ENCODE assay signal across 10 cellular contexts in genomic region chr20:33169176-33169794, GRCh38. TPM values are rescaled to one million over a fixed set of nuclear protein-coding genes. Genes with fewer than 3 reads are reported as not detected.
DNase-seq lines count a peak whose midpoint lies in the region; TF ChIP-seq lines count a peak whose summit lies in the region.
"Had no signal": no experiment of that assay in that cellular context is flagged by ENCODE, and none has a peak within 500 bp of the region (broad histone marks: within the 10 kb centered on the region; RNA-seq: fewer than 3 reads in every experiment).

No MANE protein-coding gene starts in this region.

- peaks cover 9% of the 10 kb centered on the region for H3K27me3 Mint-ChIP-seq in activated T-helper 1 cell treated with anti-CD3 and anti-CD28 coated beads, Interleukin-12 subunit alpha, Interleukin-12 subunit beta, Interleukin-2, Interleukin-4 antibody, amounts not matched to agents 30 ng/mL and 10 ng/mL and 1 ng/mL, durations not matched to agents 14 hours and 24 hours and 36 hours (ENCODE audit: insufficient read depth)

- no peak overlapping the region for H3K27ac Mint-ChIP-seq in activated T-helper 1 cell treated with anti-CD3 and anti-CD28 coated beads, Interleukin-12 subunit alpha, Interleukin-12 subunit beta, Interleukin-2, Interleukin-4 antibody, amounts not matched to agents 30 ng/mL and 10 ng/mL and 1 ng/mL, durations not matched to agents 14 hours and 24 hours and 36 hours

- DNase-seq in activated CD8-positive, alpha-beta memory T cell treated with anti-CD3 and anti-CD28 coated beads for 24 hours = peak; percentile 60
- DNase-seq in activated CD8-positive, alpha-beta memory T cell treated with anti-CD3 and anti-CD28 coated beads, Interleukin-2, amount 50 U/mL, for 4 hours = no peak
- DNase-seq in NCI-H82 treated with DMSO at 0.1 percent for 48 hours (lab: John Stamatoyannopoulos, UW; ENCODE audit: unreplicated experiment) (peak; percentile 6), epithelial cell of proximal tubule (ENCODE audit: low read depth) (no peak), NOMO-1 treated with dmso at 0.1 percent for 144 hours (lab: John Stamatoyannopoulos, UW; ENCODE audit: unreplicated experiment) (no peak), A172 (ENCODE audit: low spot score) (no peak)
- DNase-seq in stimulated activated CD4-positive, alpha-beta T cell treated with anti-CD3 and anti-CD28 coated beads, Interleukin-2, amount 100 ng/mL, for 48 hours = peak; percentile 16 to 46
- no peak for DNase-seq in activated T-helper 1 cell treated with anti-CD3 and anti-CD28 coated beads, Interleukin-12 subunit alpha, Interleukin-12 subunit beta, Interleukin-2, Interleukin-4 antibody, amounts not matched to agents 30 ng/mL and 10 ng/mL and 1 ng/mL, durations not matched to agents 14 hours and 24 hours and 36 hours (ENCODE audit: low spot score)
- DNase-seq: stomach, T1000 had no signal

- H3K9me3 Mint-ChIP-seq in activated T-helper 1 cell treated with anti-CD3 and anti-CD28 coated beads, Interleukin-12 subunit alpha, Interleukin-12 subunit beta, Interleukin-2, Interleukin-4 antibody, amounts not matched to agents 30 ng/mL and 10 ng/mL and 1 ng/mL, durations not matched to agents 14 hours and 24 hours and 36 hours = peaks cover 21% of the 10 kb centered on the region

- H3K4me3 Mint-ChIP-seq in activated T-helper 1 cell treated with anti-CD3 and anti-CD28 coated beads, Interleukin-12 subunit alpha, Interleukin-12 subunit beta, Interleukin-2, Interleukin-4 antibody, amounts not matched to agents 30 ng/mL and 10 ng/mL and 1 ng/mL, durations not matched to agents 14 hours and 24 hours and 36 hours = no peak overlapping the region

- intact Hi-C loops in activated T-helper 1 cell treated with anti-CD3 and anti-CD28 coated beads, Interleukin-12 subunit alpha, Interleukin-12 subunit beta, Interleukin-2, Interleukin-4 antibody, amounts not matched to agents 30 ng/mL and 10 ng/mL and 1 ng/mL, durations not matched to agents 14 hours and 24 hours and 36 hours (cut with micrococcal nuclease) = no loop called here

- TF ChIP-seq CTCF in epithelial cell of proximal tubule (conservative IDR thresholded peaks at IDR 0.05; ENCODE audit: low read depth, low read length) = peak; percentile 57

- H3K36me3 Mint-ChIP-seq in activated T-helper 1 cell treated with anti-CD3 and anti-CD28 coated beads, Interleukin-12 subunit alpha, Interleukin-12 subunit beta, Interleukin-2, Interleukin-4 antibody, amounts not matched to agents 30 ng/mL and 10 ng/mL and 1 ng/mL, durations not matched to agents 14 hours and 24 hours and 36 hours (ENCODE audit: low read depth) = peaks cover 5% of the 10 kb centered on the region

- no peak overlapping the region for H3K4me3 ChIP-seq in epithelial cell of proximal tubule (ENCODE audit: low read depth, low read length)
- H3K4me3 ChIP-seq: stomach had no signal

- H3K4me1 Mint-ChIP-seq in activated T-helper 1 cell treated with anti-CD3 and anti-CD28 coated beads, Interleukin-12 subunit alpha, Interleukin-12 subunit beta, Interleukin-2, Interleukin-4 antibody, amounts not matched to agents 30 ng/mL and 10 ng/mL and 1 ng/mL, durations not matched to agents 14 hours and 24 hours and 36 hours (ENCODE audit: low read depth) = no peaks in the 10 kb centered on the region

RNA-seq across cellular contexts. Expression of gene BPIFA2, which starts 1.3 kb away (rescaled TPM):
- total RNA-seq in epithelial cell of proximal tubule = not detected in 2 replicates
- total RNA-seq in A172 (2014; rRNA removed; shearing (Covaris generic)) = not detected in 2 replicates
- total RNA-seq in activated T-helper 1 cell treated with anti-CD3 and anti-CD28 coated beads, Interleukin-12 subunit alpha, Interleukin-12 subunit beta, Interleukin-2, Interleukin-4 antibody, amounts not matched to agents 30 ng/mL and 10 ng/mL and 1 ng/mL, durations not matched to agents 14 hours and 24 hours and 36 hours = not detected in 2 replicates
- total RNA-seq: stomach had no signal

RNA-seq across cellular contexts. Expression of gene BPIFA3, which starts 47.9 kb away (rescaled TPM):
- not detected in 2 replicates for total RNA-seq in epithelial cell of proximal tubule
- total RNA-seq in A172 (2014; rRNA removed; shearing (Covaris generic)) = not detected in 2 replicates
- not detected in 2 replicates for total RNA-seq in activated T-helper 1 cell treated with anti-CD3 and anti-CD28 coated beads, Interleukin-12 subunit alpha, Interleukin-12 subunit beta, Interleukin-2, Interleukin-4 antibody, amounts not matched to agents 30 ng/mL and 10 ng/mL and 1 ng/mL, durations not matched to agents 14 hours and 24 hours and 36 hours
- total RNA-seq: stomach had no signal

Comparison
In these comparisons a context has a peak if more than half of its experiments do, and no peak if none do; other contexts are left out.
1. DNase-seq: peak in activated CD8-positive, alpha-beta memory T cell treated with anti-CD3 and anti-CD28 coated beads for 24 hours (single experiment), NCI-H82 treated with DMSO at 0.1 percent for 48 hours (single experiment) and stimulated activated CD4-positive, alpha-beta T cell treated with anti-CD3 and anti-CD28 coated beads, Interleukin-2, amount 100 ng/mL, for 48 hours (2 of 2); none in activated CD8-positive, alpha-beta memory T cell treated with anti-CD3 and anti-CD28 coated beads, Interleukin-2, amount 50 U/mL, for 4 hours (single experiment), epithelial cell of proximal tubule (single experiment), NOMO-1 treated with dmso at 0.1 percent for 144 hours (single experiment), A172 (single experiment) and activated T-helper 1 cell treated with anti-CD3 and anti-CD28 coated beads, Interleukin-12 subunit alpha, Interleukin-12 subunit beta, Interleukin-2, Interleukin-4 antibody, amounts not matched to agents 30 ng/mL and 10 ng/mL and 1 ng/mL, durations not matched to agents 14 hours and 24 hours and 36 hours (single experiment).